ENCODE assay signal across 2 cellular contexts in the genomic region with DNA sequence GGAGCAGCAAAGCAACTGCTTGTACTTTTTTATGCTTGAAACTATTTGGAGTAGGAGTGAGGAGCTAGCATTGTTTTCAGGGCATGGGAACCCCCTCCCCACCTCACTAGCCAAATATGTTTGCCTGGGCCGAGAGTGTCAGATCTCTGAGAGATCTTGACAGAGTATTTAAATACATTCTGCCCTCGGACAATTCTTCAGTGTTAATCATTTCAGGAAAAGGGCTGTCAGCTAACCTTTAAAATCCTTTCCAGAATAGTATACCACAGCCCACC. TPM values are rescaled to one million over a fixed set of nuclear protein-coding genes. Genes with fewer than 3 reads are reported as not detected.
"Had no signal": no experiment of that assay in that cellular context is flagged by ENCODE, and none has a peak within 500 bp of the region (broad histone marks: within the 10 kb centered on the region; RNA-seq: fewer than 3 reads in every experiment).

No MANE protein-coding gene starts in this region.

RNA-seq across cellular contexts. Expression of gene FAM72C, which starts 17.6 kb away (rescaled TPM):
- total RNA-seq: HT-29 had no signal
- polyA plus RNA-seq: IgD-negative memory B cell had no signal
